7 cellular contexts compared by ENCODE assay signal in genomic region chr1:211951856-211952255, GRCh38.
DNase-seq lines count a peak whose midpoint lies in the region; ATAC-seq and TF ChIP-seq lines count a peak whose summit lies in the region.

No MANE protein-coding gene starts in this region.

- H3K4me3 Mint-ChIP-seq in stimulated activated memory B cell treated with anti-CD40 and anti-IgM and Interleukin-4, amounts not matched to agents 10 μg/mL and 1 μg/mL and 100 μg/mL, for 72 hours = no peak overlapping the region

- no peaks in the 10 kb centered on the region for H3K27me3 Mint-ChIP-seq in stimulated activated memory B cell treated with anti-CD40 and anti-IgM and Interleukin-4, amounts not matched to agents 10 μg/mL and 1 μg/mL and 100 μg/mL, for 72 hours

- intact Hi-C loops in right lobe of liver (cut with DNase I) = no loop called here

- peak; percentile 84 for DNase-seq in RKO (ENCODE audit: low spot score)
- DNase-seq in right lobe of liver = no peak
- no peak for DNase-seq in NCI-H524 treated with DMSO at 0.1 percent for 48 hours (lab: John Stamatoyannopoulos, UW)
- DNase-seq in DMS 273 treated with DMSO at 0.1 percent for 48 hours (lab: John Stamatoyannopoulos, UW) = no peak

- peak; percentile 44 for TF ChIP-seq POLR2A in right lobe of liver (IDR thresholded peaks at IDR 0.05)

- no peak for TF ChIP-seq CTCF in right lobe of liver (IDR thresholded peaks at IDR 0.05)

- H3K4me1 Mint-ChIP-seq in stimulated activated memory B cell treated with anti-CD40 and anti-IgM and Interleukin-4, amounts not matched to agents 10 μg/mL and 1 μg/mL and 100 μg/mL, for 72 hours = no peaks in the 10 kb centered on the region

- H3K9me3 ChIP-seq in right lobe of liver = no peaks in the 10 kb centered on the region

- H3K9me3 Mint-ChIP-seq in stimulated activated memory B cell treated with anti-CD40 and anti-IgM and Interleukin-4, amounts not matched to agents 10 μg/mL and 1 μg/mL and 100 μg/mL, for 72 hours = no peaks in the 10 kb centered on the region

- no peaks in the 10 kb centered on the region for H3K27me3 ChIP-seq in right lobe of liver

- peaks cover 6% of the 10 kb centered on the region for H3K36me3 Mint-ChIP-seq in stimulated activated memory B cell treated with anti-CD40 and anti-IgM and Interleukin-4, amounts not matched to agents 10 μg/mL and 1 μg/mL and 100 μg/mL, for 72 hours

- H3K36me3 ChIP-seq in right lobe of liver = no peaks in the 10 kb centered on the region

- no peak overlapping the region for H3K27ac ChIP-seq in right lobe of liver

- peak; percentile 95 for ATAC-seq in GM18870 (IDR thresholded peaks at IDR 0.05; ENCODE audit: unreplicated experiment)
- ATAC-seq in HG02678 (IDR thresholded peaks at IDR 0.05; ENCODE audit: unreplicated experiment) = peak; percentile 72
- peak in 3 of 4 donors; percentile 42 to 96 (median 75) for ATAC-seq in right lobe of liver
- ATAC-seq in stimulated activated memory B cell treated with anti-CD40 and anti-IgM and Interleukin-4, amounts not matched to agents 10 μg/mL and 1 μg/mL and 100 μg/mL, for 72 hours = no peak

- H3K4me1 ChIP-seq in right lobe of liver = peaks cover 0 to 12% (median 0%) of the 10 kb centered on the region in 4 donors

- no peak overlapping the region for H3K27ac Mint-ChIP-seq in stimulated activated memory B cell treated with anti-CD40 and anti-IgM and Interleukin-4, amounts not matched to agents 10 μg/mL and 1 μg/mL and 100 μg/mL, for 72 hours

- no peak overlapping the region for H3K4me3 ChIP-seq in right lobe of liver
